In the genomic region with DNA sequence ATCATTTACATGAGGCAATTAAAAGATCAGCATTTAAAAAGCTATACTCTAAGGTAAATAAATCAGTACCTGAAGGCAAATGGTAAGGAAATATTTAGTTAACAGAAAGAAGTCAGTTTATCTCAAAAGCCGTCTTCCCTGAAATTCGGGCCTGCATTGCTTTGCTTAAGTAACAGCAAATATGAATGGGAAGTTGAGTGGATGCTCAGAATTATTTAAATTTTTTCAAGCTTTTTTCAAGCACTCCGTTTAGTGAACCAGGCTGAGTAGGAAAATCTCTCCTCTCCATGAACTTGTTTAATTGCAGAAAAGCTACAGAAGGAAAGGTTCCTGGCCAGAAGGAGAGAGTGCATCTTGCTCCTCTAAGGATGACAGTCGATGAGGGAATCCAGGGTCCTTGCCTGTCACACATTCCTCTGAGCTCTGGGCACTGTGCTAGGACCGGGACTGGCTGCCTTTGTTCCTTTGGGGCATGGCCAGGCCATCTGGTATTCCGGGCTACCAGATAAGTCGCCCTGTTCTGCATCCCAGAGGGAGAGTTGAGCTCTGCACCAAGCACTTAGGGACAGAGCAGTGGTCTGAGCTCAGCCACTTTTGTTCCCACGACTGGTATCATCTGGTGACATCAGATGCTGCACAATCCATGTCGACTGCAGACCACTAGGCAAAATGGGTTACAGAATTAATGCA, we compare ENCODE assay signal across 14 cellular contexts.
DNase-seq lines count a peak whose midpoint lies in the region; ATAC-seq and TF ChIP-seq lines count a peak whose summit lies in the region.
"Had no signal": no experiment of that assay in that cellular context is flagged by ENCODE, and none has a peak within 500 bp of the region (broad histone marks: within the 10 kb centered on the region; RNA-seq: fewer than 3 reads in every experiment).

No MANE protein-coding gene starts in this region.

- H3K4me3 ChIP-seq in GM23248 (no peak overlapping the region), PC-9 (no peak overlapping the region)
- H3K4me3 ChIP-seq: Peyer's patch, uterus had no signal

- 28 to 30% methylated on average over 9 of the region's 9 CpGs for WGBS in GM23248 (ENCODE audit: low coverage in 1 of 2, low lambda C conversion rate in 2 of 2, missing lambda C conversion rate in 2 of 2), 2 experiments

- ATAC-seq in GM18867 (IDR thresholded peaks at IDR 0.05; ENCODE audit: unreplicated experiment) = no peak
- ATAC-seq: activated T-helper 17 cell treated with anti-CD3 and anti-CD28 coated beads, Interleukin-2, amount 50 U/mL, for 72 hours had no signal

- intact Hi-C loops in posterior cingulate gyrus (cut with DNase I) (no loop called here), PC-9 (cut with micrococcal nuclease; ENCODE audit: unreplicated experiment) (no loop called here)

- H3F3A ChIP-seq in GM23248 (ENCODE audit: insufficient read depth) (no peaks in the 10 kb centered on the region), PC-9 (ENCODE audit: insufficient read depth, low read depth) (no peaks in the 10 kb centered on the region)

- CTCF ChIA-PET in PC-9 (lab: Charles Lee) = interaction anchor here (0.6 kb wide), 1 partner anchor 867 kb away, joined by 3 read pairs; no protein-coding TSS in a partner anchor

- H3K27ac ChIP-seq in GM23248 = no peak overlapping the region
- no peak overlapping the region for H3K27ac ChIP-seq in PC-9
- H3K27ac ChIP-seq: Peyer's patch had no signal

- H3K9me3 ChIP-seq in GM23248 (ENCODE audit: low read depth) (no peaks in the 10 kb centered on the region), PC-9 (ENCODE audit: insufficient read depth, low read depth) (no peaks in the 10 kb centered on the region)
- H3K9me3 ChIP-seq: Peyer's patch, uterus had no signal

- no peaks in the 10 kb centered on the region for H3K36me3 ChIP-seq in GM23248 (ENCODE audit: low read depth)
- no peaks in the 10 kb centered on the region for H3K36me3 ChIP-seq in PC-9 (ENCODE audit: low read depth)
- H3K36me3 ChIP-seq: Peyer's patch, uterus had no signal

- no peaks in the 10 kb centered on the region for H3K9me2 ChIP-seq in GM23248 (ENCODE audit: insufficient read depth)
- H3K9me2 ChIP-seq in PC-9 (ENCODE audit: insufficient read depth) = no peaks in the 10 kb centered on the region

- in situ Hi-C loops in GM23248 (cut with MboI) = no loop called here

- H3K4me1 ChIP-seq in GM23248 (ENCODE audit: insufficient read depth) (peaks cover 3% of the 10 kb centered on the region; the same call in 1 of the 2 replicates), PC-9 (replicated peaks; ENCODE audit: insufficient read depth) (no peaks in the 10 kb centered on the region)
- H3K4me1 ChIP-seq: Peyer's patch, uterus had no signal

- H3K27me3 ChIP-seq in GM23248 (replicated peaks; ENCODE audit: insufficient read depth) (no peaks in the 10 kb centered on the region), PC-9 (ENCODE audit: insufficient read depth, low read depth) (no peaks in the 10 kb centered on the region)
- H3K27me3 ChIP-seq: Peyer's patch, uterus had no signal

- H4K20me1 ChIP-seq in GM23248 (ENCODE audit: insufficient read depth) = no peaks in the 10 kb centered on the region
- no peaks in the 10 kb centered on the region for H4K20me1 ChIP-seq in PC-9 (ENCODE audit: insufficient read depth)

- POLR2A ChIA-PET in PC-9 (lab: Charles Lee; ENCODE audit: unreplicated experiment) = no interaction called here

- DNase-seq in GM23248 (no peak), cerebellar cortex (ENCODE audit: low spot score) (peak; percentile 71), inferior parietal cortex (ENCODE audit: extremely low spot score) (peak; percentile 71), posterior cingulate gyrus (peak; percentile 47 to 97 (median 74)), ureter (ENCODE audit: low spot score) (no peak), T1000 (lab: John Stamatoyannopoulos, UW) (no peak), PC-9 (no peak)
- DNase-seq: activated CD4-positive, alpha-beta T cell treated with anti-CD3 and anti-CD28 coated beads, Interleukin-2, amount 50 U/mL, for 1 hour; DND-41; Peyer's patch; T-helper 2 cell; uterus had no signal

- H3K79me2 ChIP-seq in GM23248 (ENCODE audit: insufficient read depth) (no peaks in the 10 kb centered on the region), PC-9 (ENCODE audit: low read depth) (no peaks in the 10 kb centered on the region)

- no peak overlapping the region for H3K4me2 ChIP-seq in GM23248 (ENCODE audit: unreplicated experiment)
- H3K4me2 ChIP-seq in PC-9 = no peak overlapping the region

- H3K9ac ChIP-seq in GM23248 = no peak overlapping the region

- no peak for TF ChIP-seq CTCF in PC-9 (conservative IDR thresholded peaks at IDR 0.05)

- BruUV-seq in PC-9 (replicated peaks; lab: Mats Ljungman, UMichigan) = no TSS peak

- peak overlapping the region; percentile 10; the same call in 1 of the 2 replicates for H2AFZ ChIP-seq in GM23248
- no peak overlapping the region for H2AFZ ChIP-seq in PC-9

Comparison
In these comparisons a context has a peak if more than half of its experiments do, and no peak if none do; other contexts are left out.
1. DNase-seq: peak in cerebellar cortex (single experiment), inferior parietal cortex (single experiment) and posterior cingulate gyrus (10 of 10); none in GM23248 (single experiment), ureter (single experiment), T1000 (single experiment) and PC-9 (0 of 2).